ENCODE assay signal across 11 cellular contexts in genomic region chr6:144066745-144067484, GRCh38. TPM values are rescaled to one million over a fixed set of nuclear protein-coding genes. Genes with fewer than 3 reads are reported as not detected.
DNase-seq lines count a peak whose midpoint lies in the region; ATAC-seq, FAIRE-seq and TF ChIP-seq lines count a peak whose summit lies in the region.
"Had no signal": no experiment of that assay in that cellular context is flagged by ENCODE, and none has a peak within 500 bp of the region (broad histone marks: within the 10 kb centered on the region; RNA-seq: fewer than 3 reads in every experiment).

No MANE protein-coding gene starts in this region.

- TF ChIP-seq CTCF in pancreas (IDR thresholded peaks at IDR 0.05): no peak

- no peak overlapping the region for H3K4me3 ChIP-seq in pancreas
- H3K4me3 ChIP-seq: ovary, Peyer's patch had no signal

- WGBS in pancreas, 2 donors: 86 to 89% methylated on average over 6 of the region's 6 CpGs

- no peaks in the 10 kb centered on the region for H3K27me3 ChIP-seq in pancreas
- H3K27me3 ChIP-seq: ovary, Peyer's patch had no signal

- ATAC-seq in GM21717 (IDR thresholded peaks at IDR 0.05; ENCODE audit: unreplicated experiment) (peak; percentile 41), HG03521 (IDR thresholded peaks at IDR 0.05; ENCODE audit: unreplicated experiment) (peak; percentile 24), pancreas (no peak)

- H3K36me3 ChIP-seq in pancreas: no peaks in the 10 kb centered on the region
- H3K36me3 ChIP-seq: ovary, Peyer's patch had no signal

- H3K4me1 ChIP-seq in pancreas: peaks cover 0 to 4% (median 0%) of the 10 kb centered on the region in 3 donors

- intact Hi-C loops in pancreas (cut with DNase I): no loop called here

- H3K27ac ChIP-seq in pancreas: no peak overlapping the region
- H3K27ac ChIP-seq: ovary, Peyer's patch had no signal

- no peak for FAIRE-seq in pancreas (lab: Jason Lieb, UNC)

- DNase-seq in activated CD4-positive, alpha-beta T cell treated with anti-CD3 and anti-CD28 coated beads, Interleukin-2, amount 50 U/mL, for 48 hours: peak; percentile 45 to 51
- DNase-seq in activated CD4-positive, alpha-beta T cell treated with anti-CD3 and anti-CD28 coated beads for 1 hour: no peak
- peak; percentile 24 to 37 for DNase-seq in stimulated activated CD4-positive, alpha-beta T cell treated with anti-CD3 and anti-CD28 coated beads, Interleukin-2, amount 100 ng/mL, for 24 hours
- DNase-seq in dedifferentiated amniotic fluid mesenchymal stem cell (ENCODE audit: extremely low spot score): no peak
- no peak for DNase-seq in NCI-H526 treated with DMSO at 0.1 percent for 48 hours (lab: John Stamatoyannopoulos, UW)
- no peak for DNase-seq in pancreas
- DNase-seq: HFFc6, ovary had no signal

- no peaks in the 10 kb centered on the region for H3K9me3 ChIP-seq in pancreas
- H3K9me3 ChIP-seq: Peyer's patch had no signal

RNA-seq across cellular contexts. Expression of gene SF3B5, which starts 28.5 kb away (rescaled TPM):
- total RNA-seq in pancreas: 10 to 100 TPM; 45.2 to 97.2 (median 68.7) TPM
- polyA plus RNA-seq in pancreas: 100 to 1,000 TPM in 1 of 2 donors, 10 to 100 TPM in 1; 89.3 to 138 TPM

RNA-seq across cellular contexts. Expression of gene PLAGL1, which starts 58.9 kb away (rescaled TPM):
- 10 to 100 TPM; 12.5 to 22.9 (median 14.6) TPM for total RNA-seq in pancreas
- 10 to 100 TPM; 17.3 to 31.6 TPM for polyA plus RNA-seq in pancreas

Comparison
In these comparisons a context has a peak if more than half of its experiments do, and no peak if none do; other contexts are left out.
1. DNase-seq: peak in activated CD4-positive, alpha-beta T cell treated with anti-CD3 and anti-CD28 coated beads, Interleukin-2, amount 50 U/mL, for 48 hours (2 of 2) and stimulated activated CD4-positive, alpha-beta T cell treated with anti-CD3 and anti-CD28 coated beads, Interleukin-2, amount 100 ng/mL, for 24 hours (2 of 2); none in activated CD4-positive, alpha-beta T cell treated with anti-CD3 and anti-CD28 coated beads for 1 hour (single experiment), dedifferentiated amniotic fluid mesenchymal stem cell (single experiment), NCI-H526 treated with DMSO at 0.1 percent for 48 hours (single experiment) and pancreas (0 of 6).
2. ATAC-seq: peak in GM21717 (single experiment) and HG03521 (single experiment); none in pancreas (0 of 4).